ENCODE assay signal across 7 cellular contexts in the genomic region with DNA sequence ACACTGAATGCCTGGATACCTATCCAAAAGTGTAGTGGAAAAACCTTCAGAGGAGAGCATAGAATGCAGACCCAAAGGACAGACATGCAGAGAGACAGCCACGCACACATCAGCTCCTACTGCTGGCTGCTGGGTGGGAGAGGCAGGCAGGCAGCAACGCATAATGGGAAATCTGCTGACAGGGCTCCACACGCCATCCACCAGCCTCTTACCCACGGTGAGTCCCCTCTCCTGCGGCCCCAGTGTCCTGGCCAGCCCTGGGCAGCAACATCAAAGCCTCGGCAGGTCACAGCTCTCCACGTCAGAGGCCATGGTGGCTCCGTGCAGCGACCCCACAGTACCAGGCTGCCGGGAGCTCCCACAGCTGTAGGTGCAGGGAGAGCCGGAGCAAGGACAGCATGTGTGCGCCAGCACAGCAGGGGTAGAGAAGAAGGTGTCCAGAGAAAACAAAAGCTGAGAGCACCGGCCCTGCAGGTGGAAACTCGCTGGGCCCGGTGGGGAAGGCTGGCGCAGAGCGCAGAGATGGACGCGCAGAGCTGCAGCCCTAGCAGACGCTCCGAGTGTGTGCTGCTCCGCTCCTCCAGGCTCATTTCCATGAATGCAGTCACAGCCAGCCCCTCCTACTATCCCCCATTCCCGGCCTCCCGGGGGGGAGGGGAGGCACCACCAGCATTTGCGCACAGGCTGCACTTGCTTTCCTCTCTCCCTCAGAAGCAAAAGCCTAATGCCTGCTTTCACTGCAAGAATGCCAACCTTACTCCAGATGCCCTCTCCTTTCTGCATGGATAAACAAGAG. TPM values are rescaled to one million over a fixed set of nuclear protein-coding genes. Genes with fewer than 3 reads are reported as not detected.
A peak's percentile ranks its signal among the peaks of the same experiment; 100 is the strongest.
DNase-seq lines count a peak whose midpoint lies in the region; ATAC-seq and TF ChIP-seq lines count a peak whose summit lies in the region.

No MANE protein-coding gene starts in this region.

- H4K20me1 ChIP-seq in osteoblast (ENCODE audit: insufficient read depth, low read length): peaks cover 85% of the 10 kb centered on the region

- peaks cover 6 to 74% (median 35%) of the 10 kb centered on the region in 3 donors for H3K4me1 ChIP-seq in gastroesophageal sphincter
- peaks cover 41% of the 10 kb centered on the region for H3K4me1 ChIP-seq in parathyroid adenoma
- peaks cover 4% of the 10 kb centered on the region for H3K4me1 ChIP-seq in osteoblast (ENCODE audit: insufficient read depth, low read length)

- TF ChIP-seq CTCF in RWPE1 (conservative IDR thresholded peaks at IDR 0.05; ENCODE audit: low read depth): no peak
- TF ChIP-seq CTCF in gastroesophageal sphincter (IDR thresholded peaks at IDR 0.05): no peak
- no peak for TF ChIP-seq CTCF in parathyroid adenoma (IDR thresholded peaks at IDR 0.05)
- TF ChIP-seq CTCF in osteoblast (IDR thresholded peaks at IDR 0.05; ENCODE audit: extremely low read depth, low read depth, low read length): no peak

- H3K27ac ChIP-seq in RWPE1: peak overlapping the region; percentile 57
- H3K27ac ChIP-seq in gastroesophageal sphincter: peak overlapping the region; percentile 40 to 79 (median 70)
- peak overlapping the region; percentile 88 for H3K27ac ChIP-seq in parathyroid adenoma
- no peak overlapping the region for H3K27ac ChIP-seq in osteoblast (ENCODE audit: low read depth, low read length)

- no peak overlapping the region for H3K9ac ChIP-seq in parathyroid adenoma

- H2AFZ ChIP-seq in parathyroid adenoma (peak overlapping the region; percentile 76), osteoblast (ENCODE audit: low read length) (no peak overlapping the region)

- H3K4me2 ChIP-seq in parathyroid adenoma (ENCODE audit: low read length) (no peak overlapping the region), osteoblast (ENCODE audit: insufficient read depth, low read length) (no peak overlapping the region)

- H3K27me3 ChIP-seq in gastroesophageal sphincter (no peaks in the 10 kb centered on the region), parathyroid adenoma (ENCODE audit: control insufficient read depth, insufficient read depth, low read length) (no peaks in the 10 kb centered on the region), osteoblast (ENCODE audit: insufficient read depth, low read length) (no peaks in the 10 kb centered on the region)

- H3K9me3 ChIP-seq in gastroesophageal sphincter (no peaks in the 10 kb centered on the region), parathyroid adenoma (ENCODE audit: control insufficient read depth, low read length) (no peaks in the 10 kb centered on the region), osteoblast (ENCODE audit: low read depth, low read length) (no peaks in the 10 kb centered on the region)

- H3K4me3 ChIP-seq in gastroesophageal sphincter (peak overlapping the region; percentile 28 to 52), parathyroid adenoma (ENCODE audit: low read depth, low read length) (no peak overlapping the region), osteoblast (ENCODE audit: insufficient read depth, low read length) (no peak overlapping the region)

- CTCF ChIA-PET in HEK293T (lab: Yijun Ruan, JAX): interaction anchor here (0.8 kb wide), 1 partner anchor 10 kb away, joined by 3 read pairs; no protein-coding TSS in a partner anchor
- CTCF ChIA-PET in RWPE1 (lab: Yijun Ruan, JAX): no interaction called here

- TF ChIP-seq EP300 in gastroesophageal sphincter (IDR thresholded peaks at IDR 0.05): no peak

- ATAC-seq in gastroesophageal sphincter (peak; percentile 55), GM18511 (IDR thresholded peaks at IDR 0.05; ENCODE audit: unreplicated experiment) (no peak), GM21390 (IDR thresholded peaks at IDR 0.05; ENCODE audit: unreplicated experiment) (no peak)

- POLR2A ChIA-PET in HEK293T (lab: Yijun Ruan, JAX) (interaction anchor here (0.7 to 7.0 kb wide), 2 partner anchors 13 to 17 kb away, joined by 3 to 42 read pairs; no protein-coding TSS in a partner anchor), RWPE1 (lab: Yijun Ruan, JAX; ENCODE audit: low non-redundant PET) (no interaction called here)

- H3K79me2 ChIP-seq in parathyroid adenoma (peaks cover 42% of the 10 kb centered on the region), osteoblast (ENCODE audit: insufficient read depth, low read length) (peaks cover 82% of the 10 kb centered on the region)

- peaks cover 0 to 3% of the 10 kb centered on the region in 2 donors for H3K36me3 ChIP-seq in gastroesophageal sphincter
- H3K36me3 ChIP-seq in parathyroid adenoma (ENCODE audit: control insufficient read depth, insufficient read depth, low read length): no peaks in the 10 kb centered on the region
- H3K36me3 ChIP-seq in osteoblast (ENCODE audit: insufficient read depth, low read length): no peaks in the 10 kb centered on the region

- WGBS in gastroesophageal sphincter (ENCODE audit: low coverage in 1 of 2), 2 donors: 7 to 60% methylated on average over 1 to 10 of the region's 25 CpGs

- peak; percentile 54 for DNase-seq in HEK293T (ENCODE audit: extremely low spot score)
- DNase-seq in RWPE1 (ENCODE audit: low spot score): no peak
- no peak for DNase-seq in osteoblast (ENCODE audit: insufficient read length, low spot score, missing footprints)

- TF ChIP-seq POLR2A in gastroesophageal sphincter (IDR thresholded peaks at IDR 0.05): peak in 1 of 2 donors; percentile 31

TF ChIP-seq in HEK293T, 16 proteins besides CTCF, POLR2A, EP300 and RAD21:
- TF ChIP-seq, protein P1, sequence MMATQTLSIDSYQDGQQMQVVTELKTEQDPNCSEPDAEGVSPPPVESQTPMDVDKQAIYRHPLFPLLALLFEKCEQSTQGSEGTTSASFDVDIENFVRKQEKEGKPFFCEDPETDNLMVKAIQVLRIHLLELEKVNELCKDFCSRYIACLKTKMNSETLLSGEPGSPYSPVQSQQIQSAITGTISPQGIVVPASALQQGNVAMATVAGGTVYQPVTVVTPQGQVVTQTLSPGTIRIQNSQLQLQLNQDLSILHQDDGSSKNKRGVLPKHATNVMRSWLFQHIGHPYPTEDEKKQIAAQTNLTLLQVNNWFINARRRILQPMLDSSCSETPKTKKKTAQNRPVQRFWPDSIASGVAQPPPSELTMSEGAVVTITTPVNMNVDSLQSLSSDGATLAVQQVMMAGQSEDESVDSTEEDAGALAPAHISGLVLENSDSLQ (IDR thresholded peaks at IDR 0.05): no peak
- TF ChIP-seq FOXM1 (IDR thresholded peaks at IDR 0.05; ENCODE audit: borderline replicate concordance) (no peak), SP1 (IDR thresholded peaks at IDR 0.05) (no peak), TARDBP (IDR thresholded peaks at IDR 0.05) (no peak), ELF4 (IDR thresholded peaks at IDR 0.05) (no peak), L3MBTL2 (conservative IDR thresholded peaks at IDR 0.05) (no peak), BHLHE40 (IDR thresholded peaks at IDR 0.05; ENCODE audit: borderline replicate concordance) (no peak), SUZ12 (IDR thresholded peaks at IDR 0.05) (no peak), ARNT (IDR thresholded peaks at IDR 0.05) (no peak), FOXA1 (IDR thresholded peaks at IDR 0.05) (no peak), HDGF (IDR thresholded peaks at IDR 0.05; ENCODE audit: borderline replicate concordance) (no peak), ZNF384 (IDR thresholded peaks at IDR 0.05) (no peak), NFRKB (IDR thresholded peaks at IDR 0.05) (no peak)

RNA-seq across cellular contexts. Expression of a gene that starts 58.9 kb away (rescaled TPM):
- 10 to 100 TPM; 26.9 to 38.0 (median 31.0) TPM for total RNA-seq in gastroesophageal sphincter
- total RNA-seq in osteoblast: 20.9 and 21.4 TPM in 2 replicates

Comparison
In these comparisons a context has a peak if more than half of its experiments do, and no peak if none do; other contexts are left out.
1. H3K4me3 ChIP-seq: peak in gastroesophageal sphincter (2 of 2); none in parathyroid adenoma (single experiment) and osteoblast (single experiment).